23 cellular contexts compared by ENCODE assay signal in the genomic region with DNA sequence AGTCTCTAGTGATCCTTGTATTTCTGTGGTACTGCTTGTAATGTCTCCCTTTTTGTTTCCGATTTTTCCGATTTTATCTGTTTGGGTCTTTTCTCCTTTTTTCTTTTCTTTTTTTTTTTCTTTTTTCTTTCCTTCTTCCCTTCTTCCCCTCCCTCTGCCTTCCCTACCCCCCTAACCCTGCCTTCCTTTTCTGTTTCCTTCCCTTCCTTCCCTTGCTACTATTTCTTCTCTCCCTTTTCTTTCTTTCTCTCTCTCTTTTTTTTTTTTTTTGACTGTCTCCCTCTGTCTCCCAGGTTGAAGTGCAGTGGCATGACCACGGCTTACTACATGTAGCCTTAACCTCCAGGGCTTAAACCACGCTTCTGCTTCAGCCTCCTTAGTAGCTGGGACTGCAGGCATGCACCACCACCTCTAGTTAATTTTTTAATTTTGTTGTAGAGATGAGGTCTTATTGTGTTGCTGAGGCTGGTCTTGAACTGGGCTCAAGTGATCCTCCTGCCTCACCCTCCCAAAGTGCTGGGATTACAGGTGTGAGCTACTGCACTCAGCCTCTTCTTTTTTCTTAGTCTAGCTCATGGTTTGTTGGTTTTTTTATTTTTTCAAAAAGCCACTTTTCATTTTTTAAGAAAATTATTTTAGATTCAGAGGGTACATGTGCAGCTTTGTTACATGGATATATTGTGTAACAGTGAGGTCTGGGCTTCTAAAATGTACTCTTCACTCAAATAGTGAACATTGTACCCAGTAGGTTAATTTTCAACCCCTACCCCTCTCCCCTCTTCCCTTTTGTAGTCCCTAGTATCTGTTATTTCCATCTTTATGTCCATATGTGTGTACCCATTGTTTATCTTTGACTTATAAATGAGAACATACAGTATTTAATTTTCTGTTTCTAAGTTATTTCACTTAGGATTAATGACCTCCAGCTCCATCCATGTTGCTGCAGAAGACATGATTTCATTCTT. TPM values are rescaled to one million over a fixed set of nuclear protein-coding genes. Genes with fewer than 3 reads are reported as not detected.
DNase-seq lines count a peak whose midpoint lies in the region; ATAC-seq and TF ChIP-seq lines count a peak whose summit lies in the region.
"Had no signal": no experiment of that assay in that cellular context is flagged by ENCODE, and none has a peak within 500 bp of the region (broad histone marks: within the 10 kb centered on the region; RNA-seq: fewer than 3 reads in every experiment).

No MANE protein-coding gene starts in this region.

- H3K4me1 ChIP-seq in HEK293 (ENCODE audit: control insufficient read depth, insufficient read depth, low read length) (no peaks in the 10 kb centered on the region), right lobe of liver (peaks cover 0 to 4% (median under 1%) of the 10 kb centered on the region in 4 donors)
- H3K4me1 ChIP-seq: A549; BE2C; BLaER1 treated with 17β-estradiol and CSF1 and Interleukin-3, amounts not matched to agents 10 nM and 100 nM had no signal

- CTCF ChIA-PET in HEK293 (lab: Yijun Ruan, JAX), result no interaction called here

- H3K4me3 ChIP-seq in HEK293 (ENCODE audit: low read depth, low read length) (no peak overlapping the region), right lobe of liver (no peak overlapping the region)
- H3K4me3 ChIP-seq: A549; BLaER1 treated with 17β-estradiol and CSF1 and Interleukin-3, amounts not matched to agents 10 nM and 100 nM; GM23248 had no signal

- WGBS in right lobe of liver (ENCODE audit: insufficient coverage, low coverage, low lambda C conversion rate, missing lambda C conversion rate), result 100% methylated on average over 1 of the region's 4 CpGs

- no peak for TF ChIP-seq POLR2A in right lobe of liver (IDR thresholded peaks at IDR 0.05)

- TF ChIP-seq CTCF in HEK293 (tag by site-specific recombination; IDR thresholded peaks at IDR 0.05), result no peak
- TF ChIP-seq CTCF in right lobe of liver (IDR thresholded peaks at IDR 0.05), result no peak

- H3K36me3 Mint-ChIP-seq in T-helper 2 cell treated with Interferon-gamma antibody and Interleukin-4, amounts not matched to agents 5 μg/mL and 100 μg/mL, for 36 hours (ENCODE audit: low read depth), result peaks cover 63% of the 10 kb centered on the region
- peaks cover 46% of the 10 kb centered on the region for H3K36me3 Mint-ChIP-seq in activated T-helper 1 cell treated with anti-CD3 and anti-CD28 coated beads, Interleukin-12 subunit alpha, Interleukin-12 subunit beta, Interleukin-2, Interleukin-4 antibody, amounts not matched to agents 30 ng/mL and 10 ng/mL and 1 ng/mL, durations not matched to agents 14 hours and 24 hours and 36 hours (ENCODE audit: low read depth)

- H3K36me3 ChIP-seq in HEK293 (ENCODE audit: control insufficient read depth in 2 of 2, insufficient read depth in 1 of 2, low read length in 2 of 2), result peaks cover 61 to 77% of the 10 kb centered on the region in 2 experiments
- no peaks in the 10 kb centered on the region for H3K36me3 ChIP-seq in right lobe of liver

- peaks cover 2% of the 10 kb centered on the region for H3K4me1 Mint-ChIP-seq in T-helper 2 cell treated with Interferon-gamma antibody and Interleukin-4, amounts not matched to agents 5 μg/mL and 100 μg/mL, for 36 hours (ENCODE audit: low read depth)
- H3K4me1 Mint-ChIP-seq in activated T-helper 1 cell treated with anti-CD3 and anti-CD28 coated beads, Interleukin-12 subunit alpha, Interleukin-12 subunit beta, Interleukin-2, Interleukin-4 antibody, amounts not matched to agents 30 ng/mL and 10 ng/mL and 1 ng/mL, durations not matched to agents 14 hours and 24 hours and 36 hours (ENCODE audit: low read depth), result no peaks in the 10 kb centered on the region
- H3K4me1 Mint-ChIP-seq: CD14-positive monocyte, H9 had no signal

- no peak overlapping the region for H3K27ac ChIP-seq in HEK293 (ENCODE audit: extremely low read depth, low read depth, low read length)
- H3K27ac ChIP-seq in right lobe of liver, result no peak overlapping the region
- H3K27ac ChIP-seq: A549; BLaER1 treated with 17β-estradiol and CSF1 and Interleukin-3, amounts not matched to agents 10 nM and 100 nM; GM23248 had no signal

- DNase-seq in left lobe of liver (ENCODE audit: low spot score) (no peak), right lobe of liver (no peak)
- DNase-seq in T-helper 2 cell treated with Interferon-gamma antibody and Interleukin-4, amounts not matched to agents 5 μg/mL and 100 μg/mL, for 36 hours (ENCODE audit: low spot score), result no peak
- no peak for DNase-seq in stimulated activated CD4-positive, alpha-beta T cell treated with anti-CD3 and anti-CD28 coated beads, Interleukin-4, amount 100 ng/mL, for 1 hour
- no peak for DNase-seq in stimulated activated CD4-positive, alpha-beta T cell treated with anti-CD3 and anti-CD28 coated beads, Interleukin-4, amount 100 ng/mL, for 24 hours
- no peak for DNase-seq in activated T-helper 1 cell treated with anti-CD3 and anti-CD28 coated beads, Interleukin-12 subunit alpha, Interleukin-12 subunit beta, Interleukin-2, Interleukin-4 antibody, amounts not matched to agents 30 ng/mL and 10 ng/mL and 1 ng/mL, durations not matched to agents 14 hours and 24 hours and 36 hours (ENCODE audit: low spot score)
- DNase-seq: 8988T; ACHN; AML-193; BE2C; CD4-positive, alpha-beta T cell; CD8-positive, alpha-beta memory T cell; DMS 273 treated with DMSO at 0.1 percent for 48 hours; DMS79; GF-D8; GM23248; H9; HFFc6 had no signal

- intact Hi-C loops in right lobe of liver (cut with DNase I), result no loop called here
- intact Hi-C loops in activated T-helper 1 cell treated with anti-CD3 and anti-CD28 coated beads, Interleukin-12 subunit alpha, Interleukin-12 subunit beta, Interleukin-2, Interleukin-4 antibody, amounts not matched to agents 30 ng/mL and 10 ng/mL and 1 ng/mL, durations not matched to agents 14 hours and 24 hours and 36 hours (cut with micrococcal nuclease), result no loop called here

- H3K9me3 ChIP-seq in HEK293 (ENCODE audit: control insufficient read depth, insufficient read depth, low read depth, low read length) (no peaks in the 10 kb centered on the region), right lobe of liver (peaks cover 0 to 8% (median 4%) of the 10 kb centered on the region in 4 donors)
- H3K9me3 ChIP-seq: BE2C had no signal

- H3K4me3 Mint-ChIP-seq in T-helper 2 cell treated with Interferon-gamma antibody and Interleukin-4, amounts not matched to agents 5 μg/mL and 100 μg/mL, for 36 hours, result no peak overlapping the region
- no peak overlapping the region for H3K4me3 Mint-ChIP-seq in activated T-helper 1 cell treated with anti-CD3 and anti-CD28 coated beads, Interleukin-12 subunit alpha, Interleukin-12 subunit beta, Interleukin-2, Interleukin-4 antibody, amounts not matched to agents 30 ng/mL and 10 ng/mL and 1 ng/mL, durations not matched to agents 14 hours and 24 hours and 36 hours
- H3K4me3 Mint-ChIP-seq: CD14-positive monocyte; CD4-positive, alpha-beta T cell; CD8-positive, alpha-beta memory T cell; H9; HFFc6 had no signal

- H3K27ac Mint-ChIP-seq in T-helper 2 cell treated with Interferon-gamma antibody and Interleukin-4, amounts not matched to agents 5 μg/mL and 100 μg/mL, for 36 hours, result no peak overlapping the region
- H3K27ac Mint-ChIP-seq in activated T-helper 1 cell treated with anti-CD3 and anti-CD28 coated beads, Interleukin-12 subunit alpha, Interleukin-12 subunit beta, Interleukin-2, Interleukin-4 antibody, amounts not matched to agents 30 ng/mL and 10 ng/mL and 1 ng/mL, durations not matched to agents 14 hours and 24 hours and 36 hours, result no peak overlapping the region
- H3K27ac Mint-ChIP-seq: CD4-positive, alpha-beta T cell; CD8-positive, alpha-beta memory T cell; HFFc6 had no signal

- no peaks in the 10 kb centered on the region for H3K27me3 ChIP-seq in right lobe of liver
- H3K27me3 ChIP-seq: BE2C; BLaER1 treated with 17β-estradiol and CSF1 and Interleukin-3, amounts not matched to agents 10 nM and 100 nM had no signal

- peaks cover 37% of the 10 kb centered on the region for H3K9me3 Mint-ChIP-seq in T-helper 2 cell treated with Interferon-gamma antibody and Interleukin-4, amounts not matched to agents 5 μg/mL and 100 μg/mL, for 36 hours
- H3K9me3 Mint-ChIP-seq in activated T-helper 1 cell treated with anti-CD3 and anti-CD28 coated beads, Interleukin-12 subunit alpha, Interleukin-12 subunit beta, Interleukin-2, Interleukin-4 antibody, amounts not matched to agents 30 ng/mL and 10 ng/mL and 1 ng/mL, durations not matched to agents 14 hours and 24 hours and 36 hours, result peaks cover 26% of the 10 kb centered on the region

- no peaks in the 10 kb centered on the region for H3K27me3 Mint-ChIP-seq in T-helper 2 cell treated with Interferon-gamma antibody and Interleukin-4, amounts not matched to agents 5 μg/mL and 100 μg/mL, for 36 hours (ENCODE audit: low read depth)
- H3K27me3 Mint-ChIP-seq in activated T-helper 1 cell treated with anti-CD3 and anti-CD28 coated beads, Interleukin-12 subunit alpha, Interleukin-12 subunit beta, Interleukin-2, Interleukin-4 antibody, amounts not matched to agents 30 ng/mL and 10 ng/mL and 1 ng/mL, durations not matched to agents 14 hours and 24 hours and 36 hours (ENCODE audit: insufficient read depth), result no peaks in the 10 kb centered on the region
- H3K27me3 Mint-ChIP-seq: CD4-positive, alpha-beta T cell; CD8-positive, alpha-beta memory T cell had no signal

- ATAC-seq in left lobe of liver (peak; percentile 93), right lobe of liver (peak; percentile 78 to 99 (median 80))
- ATAC-seq: A549, HCT116 had no signal

- POLR2A ChIA-PET in HEK293 (lab: Yijun Ruan, JAX), result no interaction called here

TF ChIP-seq in HEK293, 187 proteins besides CTCF, POLR2A, EP300 and RAD21 (continues in another document):
- 0 out of 2 replicates have a peak, but pooled peaks have one; percentile 21 for TF ChIP-seq ZNF366 (tag by site-specific recombination; conservative IDR thresholded peaks at IDR 0.05)

RNA-seq across cellular contexts. Expression of a gene that starts 24.7 kb away (rescaled TPM):
- total RNA-seq in left lobe of liver (3.1 TPM), right lobe of liver (1 to 10 TPM; 1.3 to 3.3 (median 2.4) TPM)
- 20.0 and 23.4 TPM in 2 replicates for total RNA-seq in activated T-helper 1 cell treated with anti-CD3 and anti-CD28 coated beads, Interleukin-12 subunit alpha, Interleukin-12 subunit beta, Interleukin-2, Interleukin-4 antibody, amounts not matched to agents 30 ng/mL and 10 ng/mL and 1 ng/mL, durations not matched to agents 14 hours and 24 hours and 36 hours
